Comparison of ENCODE assay signal across 17 cellular contexts in the genomic region with DNA sequence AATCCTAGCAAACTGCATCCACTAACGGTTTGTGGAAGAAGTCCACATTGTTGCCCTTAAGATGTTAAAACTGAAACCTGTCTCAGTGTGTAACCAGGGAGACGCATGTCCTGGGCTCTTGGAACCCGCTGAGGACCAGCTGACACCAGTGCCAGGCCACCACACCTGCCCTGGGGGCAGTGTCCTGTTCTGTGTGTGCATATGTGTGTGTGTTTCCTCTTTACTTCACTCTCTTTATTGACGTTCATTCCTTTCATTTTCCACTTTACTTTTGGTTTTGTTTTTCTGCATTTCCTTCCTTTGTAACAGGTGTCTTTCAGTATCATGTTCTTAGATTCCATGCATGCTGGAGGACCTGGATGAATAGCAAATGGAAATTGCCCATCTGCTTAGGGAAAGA.
A peak's percentile ranks its signal among the peaks of the same experiment; 100 is the strongest.
DNase-seq lines count a peak whose midpoint lies in the region; ATAC-seq lines count a peak whose summit lies in the region.
"Had no signal": no experiment of that assay in that cellular context is flagged by ENCODE, and none has a peak within 500 bp of the region (broad histone marks: within the 10 kb centered on the region; RNA-seq: fewer than 3 reads in every experiment).

No MANE protein-coding gene starts in this region.

- DNase-seq in activated CD4-positive, alpha-beta T cell treated with anti-CD3 and anti-CD28 coated beads, Interleukin-2, amount 10 ng/mL, durations not matched to agents 24 days and 14 days, result peak; percentile 58
- DNase-seq in activated CD4-positive, alpha-beta T cell treated with anti-CD3 and anti-CD28 coated beads, Interleukin-2, amount 50 U/mL, for 48 hours, result no peak
- DNase-seq in COLO668 (lab: John Stamatoyannopoulos, UW; ENCODE audit: unreplicated experiment), result peak; percentile 14
- DNase-seq in left colon, result no peak
- no peak for DNase-seq in Kasumi-1 (lab: John Stamatoyannopoulos, UW)
- DNase-seq: CD8-positive, alpha-beta memory T cell; DMS79 treated with DMSO at 0.1 percent for 48 hours; HCEC 1CT; NCI-H1092 treated with DMSO at 0.1 percent for 48 hours; NCI-H146; NCI-H2227 treated with DMSO at 0.1 percent for 48 hours; NCI-H524; PC-9; SW 1271 had no signal

- H3K27ac Mint-ChIP-seq in activated CD4-positive, alpha-beta T cell treated with anti-CD3 and anti-CD28 coated beads, Interleukin-2, amount 10 ng/mL, durations not matched to agents 24 days and 14 days, result no peak overlapping the region
- H3K27ac Mint-ChIP-seq: GM23338 had no signal

- peaks cover 11% of the 10 kb centered on the region for H3K9me3 Mint-ChIP-seq in activated CD4-positive, alpha-beta T cell treated with anti-CD3 and anti-CD28 coated beads, Interleukin-2, amount 10 ng/mL, durations not matched to agents 24 days and 14 days

- H3K27me3 Mint-ChIP-seq in activated CD4-positive, alpha-beta T cell treated with anti-CD3 and anti-CD28 coated beads, Interleukin-2, amount 10 ng/mL, durations not matched to agents 24 days and 14 days, result no peaks in the 10 kb centered on the region

- intact Hi-C loops in activated CD4-positive, alpha-beta T cell treated with anti-CD3 and anti-CD28 coated beads, Interleukin-2, amount 10 ng/mL, durations not matched to agents 24 days and 14 days (cut with micrococcal nuclease), result no loop called here
- intact Hi-C loops in left colon (cut with DNase I, micrococcal nuclease), result no loop called here

- no peak overlapping the region for H3K4me3 Mint-ChIP-seq in activated CD4-positive, alpha-beta T cell treated with anti-CD3 and anti-CD28 coated beads, Interleukin-2, amount 10 ng/mL, durations not matched to agents 24 days and 14 days
- H3K4me3 Mint-ChIP-seq: GM23338 had no signal

- H3K36me3 Mint-ChIP-seq in activated CD4-positive, alpha-beta T cell treated with anti-CD3 and anti-CD28 coated beads, Interleukin-2, amount 10 ng/mL, durations not matched to agents 24 days and 14 days (ENCODE audit: low read depth), result no peaks in the 10 kb centered on the region

- ATAC-seq in HG03342 (IDR thresholded peaks at IDR 0.05; ENCODE audit: unreplicated experiment) (peak; percentile 42), left colon (peak; percentile 38), HG03135 (IDR thresholded peaks at IDR 0.05; ENCODE audit: unreplicated experiment) (no peak)
- ATAC-seq: GM23338 had no signal

- peaks cover 2% of the 10 kb centered on the region for H3K4me1 Mint-ChIP-seq in activated CD4-positive, alpha-beta T cell treated with anti-CD3 and anti-CD28 coated beads, Interleukin-2, amount 10 ng/mL, durations not matched to agents 24 days and 14 days
- H3K4me1 Mint-ChIP-seq: GM23338 had no signal

Comparison
In these comparisons a context has a peak if more than half of its experiments do, and no peak if none do; other contexts are left out.
1. DNase-seq: peak in activated CD4-positive, alpha-beta T cell treated with anti-CD3 and anti-CD28 coated beads, Interleukin-2, amount 10 ng/mL, durations not matched to agents 24 days and 14 days (single experiment) and COLO668 (single experiment); none in activated CD4-positive, alpha-beta T cell treated with anti-CD3 and anti-CD28 coated beads, Interleukin-2, amount 50 U/mL, for 48 hours (0 of 2), left colon (0 of 2) and Kasumi-1 (0 of 2).